In genomic region chr15:89553632-89554031, GRCh38 we compare ENCODE assay signal across 24 cellular contexts. TPM values are rescaled to one million over a fixed set of nuclear protein-coding genes. Genes with fewer than 3 reads are reported as not detected.
"Had no signal": no experiment of that assay in that cellular context is flagged by ENCODE, and none has a peak within 500 bp of the region (broad histone marks: within the 10 kb centered on the region; RNA-seq: fewer than 3 reads in every experiment).

No MANE protein-coding gene starts in this region.

- H3K4me3 ChIP-seq: SJSA1, SK-N-MC had no signal

- H3K9ac ChIP-seq: KMS-11 had no signal

- H3K4me2 ChIP-seq: KMS-11 had no signal

- H3K36me3 ChIP-seq: SJSA1 had no signal

- H3K4me1 ChIP-seq: SJSA1 had no signal

- DNase-seq: IMR-90, Kasumi-1, MM.1S, NCI-H1092 treated with DMSO at 0.1 percent for 48 hours, NCI-H1436, NCI-H187, NCI-H2029, NCI-H2081 treated with DMSO at 0.1 percent for 48 hours, NCI-H2171, NCI-H226, NCI-H446, NCI-H510A, NCI-H524 treated with DMSO at 0.1 percent for 48 hours, NCI-H69, NCI-H774, Right ventricle myocardium superior, RPMI8226, SIG-M5 had no signal

- H3K27ac ChIP-seq: KMS-11, SJSA1, SK-N-MC had no signal

- FAIRE-seq: RCC 7860 had no signal

- H3K9me3 ChIP-seq: SJSA1 had no signal

RNA-seq across cellular contexts. Expression of gene RHCG, which starts 57.2 kb away (rescaled TPM):
- total RNA-seq: HT-29, IMR-90, M059J, Right ventricle myocardium superior, SJSA1 had no signal
- polyA plus RNA-seq: IMR-90 had no signal
